In the genomic region with DNA sequence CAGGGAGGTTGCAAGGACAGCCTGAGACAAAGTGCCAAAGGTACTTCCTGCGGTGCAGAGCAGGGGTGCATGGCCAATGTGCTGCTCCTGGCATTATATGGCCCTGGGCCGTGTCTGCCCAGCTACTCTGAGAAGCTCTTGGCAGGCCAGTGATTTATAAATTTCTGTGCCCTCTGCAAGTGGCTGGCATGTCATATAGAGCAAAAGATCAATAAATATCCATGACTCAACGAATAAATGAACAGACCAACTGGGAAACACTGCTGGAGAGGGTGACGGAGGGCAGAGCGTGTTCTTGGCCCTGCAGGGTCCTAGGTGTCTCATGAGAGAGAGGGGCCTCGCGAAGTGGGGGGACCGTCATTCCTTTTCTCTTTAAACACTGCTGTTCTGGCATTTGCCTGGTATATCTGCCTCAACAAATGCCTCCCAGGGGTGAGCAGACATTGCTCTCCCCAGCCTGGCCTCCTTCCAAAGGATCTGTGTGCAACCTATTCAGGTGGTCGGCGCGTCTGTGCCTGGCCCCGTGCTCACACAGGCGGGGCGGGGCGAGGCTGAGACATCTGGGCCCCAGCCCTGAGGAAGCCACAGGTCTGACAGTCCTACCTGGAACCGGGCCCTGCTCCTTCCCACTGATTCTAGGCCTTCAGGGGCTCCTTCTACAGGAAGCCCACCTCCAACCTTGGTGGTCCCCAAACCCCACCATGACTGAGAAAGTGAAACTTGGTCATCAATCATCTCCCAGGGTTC, we compare ENCODE assay signal across 16 cellular contexts.
DNase-seq lines count a peak whose midpoint lies in the region; ATAC-seq, FAIRE-seq and TF ChIP-seq lines count a peak whose summit lies in the region.
"Had no signal": no experiment of that assay in that cellular context is flagged by ENCODE, and none has a peak within 500 bp of the region (broad histone marks: within the 10 kb centered on the region; RNA-seq: fewer than 3 reads in every experiment).

No MANE protein-coding gene starts in this region.

- H3K4me2 ChIP-seq in endothelial cell of umbilical vein (ENCODE audit: insufficient read depth, low read length), result no peak overlapping the region

- CTCF ChIA-PET in activated CD4-positive, alpha-beta memory T cell treated with anti-CD3 and anti-CD28 coated beads, Interleukin-2, amount 10 ng/mL, durations not matched to agents 7 days and 5 days (lab: Charles Lee), result no interaction called here
- CTCF ChIA-PET in activated CD4-positive, alpha-beta memory T cell treated with anti-CD3 and anti-CD28 coated beads for 36 hours (lab: Charles Lee), result interaction anchor here (0.7 kb wide), 1 partner anchor 100 kb away, joined by 5 read pairs; no protein-coding TSS in a partner anchor
- CTCF ChIA-PET in endothelial cell of umbilical vein (lab: Charles Lee), result no interaction called here

- no peak overlapping the region for H3K9ac ChIP-seq in endothelial cell of umbilical vein (replicated peaks; ENCODE audit: extremely low read depth, insufficient read depth, low read length)

- dilution Hi-C loops in endothelial cell of umbilical vein (cut with MboI; ENCODE audit: extremely low pct_ligation_motif_present, low sequenced_read_pairs), result no loop called here

- H3K4me3 ChIP-seq in endothelial cell of umbilical vein (replicated peaks in 1 of 3; ENCODE audit: insufficient read depth in 1 of 3, low read depth in 1 of 3, low read length in 3 of 3), result no peak overlapping the region
- H3K4me3 ChIP-seq: left ventricle myocardium inferior, prostate gland had no signal

- no peak overlapping the region for H2AFZ ChIP-seq in endothelial cell of umbilical vein (ENCODE audit: low read depth, low read length)

- H3K4me1 Mint-ChIP-seq in activated CD4-positive, alpha-beta memory T cell treated with anti-CD3 and anti-CD28 coated beads, Interleukin-2, amount 10 ng/mL, durations not matched to agents 7 days and 5 days, result peaks cover 80% of the 10 kb centered on the region
- H3K4me1 Mint-ChIP-seq in activated CD4-positive, alpha-beta memory T cell treated with anti-CD3 and anti-CD28 coated beads for 36 hours (ENCODE audit: low read depth), result peaks cover 62% of the 10 kb centered on the region
- H3K4me1 Mint-ChIP-seq in T-helper 17 cell, result peaks cover 34% of the 10 kb centered on the region
- H3K4me1 Mint-ChIP-seq in stimulated activated naive CD8-positive, alpha-beta T cell treated with anti-CD3 and anti-CD28 coated beads, Interleukin-15, amount 100 ng/mL, for 72 hours, result peaks cover 96% of the 10 kb centered on the region

- no peak for ATAC-seq in T-helper 17 cell
- no peak for ATAC-seq in stimulated activated naive CD8-positive, alpha-beta T cell treated with anti-CD3 and anti-CD28 coated beads, Interleukin-15, amount 100 ng/mL, for 72 hours
- ATAC-seq: SK-N-SH treated with all-trans-retinoic acid at 6 μM for 48 hours had no signal

- no peak overlapping the region for H3K4me3 Mint-ChIP-seq in activated CD4-positive, alpha-beta memory T cell treated with anti-CD3 and anti-CD28 coated beads, Interleukin-2, amount 10 ng/mL, durations not matched to agents 7 days and 5 days
- H3K4me3 Mint-ChIP-seq in activated CD4-positive, alpha-beta memory T cell treated with anti-CD3 and anti-CD28 coated beads for 36 hours, result no peak overlapping the region
- H3K4me3 Mint-ChIP-seq in T-helper 17 cell, result no peak overlapping the region
- peak overlapping the region; percentile 38 to 50 for H3K4me3 Mint-ChIP-seq in stimulated activated naive CD8-positive, alpha-beta T cell treated with anti-CD3 and anti-CD28 coated beads, Interleukin-15, amount 100 ng/mL, for 72 hours

- no peak for TF ChIP-seq CTCF in endothelial cell of umbilical vein (IDR thresholded peaks at IDR 0.05; ENCODE audit: extremely low read depth in 1 of 2, insufficient read depth in 1 of 2, low read depth in 1 of 2, low read length in 2 of 2)

- peak; percentile 24 for FAIRE-seq in endothelial cell of umbilical vein (lab: Jason Lieb, UNC)
- FAIRE-seq: G401.6 had no signal

- peaks cover 3 to 6% of the 10 kb centered on the region in 2 experiments for H3K36me3 ChIP-seq in endothelial cell of umbilical vein (ENCODE audit: control insufficient read depth in 2 of 2, extremely low read depth in 1 of 2, insufficient read depth in 2 of 2, low read length in 2 of 2)
- H3K36me3 ChIP-seq: prostate gland had no signal

- H3K4me1 ChIP-seq in endothelial cell of umbilical vein (ENCODE audit: control insufficient read depth, extremely low read depth, insufficient read depth, low read length), result peaks cover 5% of the 10 kb centered on the region

- no peaks in the 10 kb centered on the region for H3K9me1 ChIP-seq in endothelial cell of umbilical vein (replicated peaks; ENCODE audit: control insufficient read depth, extremely low read depth, insufficient read depth, low read length)

- no peaks in the 10 kb centered on the region for H3K9me3 Mint-ChIP-seq in activated CD4-positive, alpha-beta memory T cell treated with anti-CD3 and anti-CD28 coated beads, Interleukin-2, amount 10 ng/mL, durations not matched to agents 7 days and 5 days
- H3K9me3 Mint-ChIP-seq in activated CD4-positive, alpha-beta memory T cell treated with anti-CD3 and anti-CD28 coated beads for 36 hours, result no peaks in the 10 kb centered on the region
- H3K9me3 Mint-ChIP-seq in stimulated activated naive CD8-positive, alpha-beta T cell treated with anti-CD3 and anti-CD28 coated beads, Interleukin-15, amount 100 ng/mL, for 72 hours, result no peaks in the 10 kb centered on the region

- H3K27me3 Mint-ChIP-seq in activated CD4-positive, alpha-beta memory T cell treated with anti-CD3 and anti-CD28 coated beads, Interleukin-2, amount 10 ng/mL, durations not matched to agents 7 days and 5 days, result no peaks in the 10 kb centered on the region
- no peaks in the 10 kb centered on the region for H3K27me3 Mint-ChIP-seq in activated CD4-positive, alpha-beta memory T cell treated with anti-CD3 and anti-CD28 coated beads for 36 hours
- H3K27me3 Mint-ChIP-seq in T-helper 17 cell, result no peaks in the 10 kb centered on the region
- H3K27me3 Mint-ChIP-seq in stimulated activated naive CD8-positive, alpha-beta T cell treated with anti-CD3 and anti-CD28 coated beads, Interleukin-15, amount 100 ng/mL, for 72 hours, result no peaks in the 10 kb centered on the region

- H3K79me2 ChIP-seq in endothelial cell of umbilical vein (ENCODE audit: control insufficient read depth, insufficient read depth, low read length), result peaks cover 19% of the 10 kb centered on the region

- peak overlapping the region; percentile 81 for H3K27ac Mint-ChIP-seq in activated CD4-positive, alpha-beta memory T cell treated with anti-CD3 and anti-CD28 coated beads, Interleukin-2, amount 10 ng/mL, durations not matched to agents 7 days and 5 days
- no peak overlapping the region for H3K27ac Mint-ChIP-seq in activated CD4-positive, alpha-beta memory T cell treated with anti-CD3 and anti-CD28 coated beads for 36 hours
- peak overlapping the region; percentile 77 for H3K27ac Mint-ChIP-seq in T-helper 17 cell
- H3K27ac Mint-ChIP-seq in stimulated activated naive CD8-positive, alpha-beta T cell treated with anti-CD3 and anti-CD28 coated beads, Interleukin-15, amount 100 ng/mL, for 72 hours, result peak overlapping the region; percentile 67 to 93

- no peaks in the 10 kb centered on the region for H4K20me1 ChIP-seq in endothelial cell of umbilical vein (replicated peaks; ENCODE audit: control insufficient read depth, extremely low read depth, insufficient read depth, low read length)

- intact Hi-C loops in activated CD4-positive, alpha-beta memory T cell treated with anti-CD3 and anti-CD28 coated beads for 36 hours (cut with micrococcal nuclease), result loop anchor here (10.0 kb wide), 2 partner anchors 203 to 513 kb away; no protein-coding TSS in a partner anchor
- intact Hi-C loops in endothelial cell of umbilical vein (cut with micrococcal nuclease), result no loop called here

- no peak for DNase-seq in activated CD4-positive, alpha-beta memory T cell treated with anti-CD3 and anti-CD28 coated beads, Interleukin-2, amount 10 ng/mL, durations not matched to agents 7 days and 5 days
- DNase-seq in activated CD4-positive, alpha-beta memory T cell treated with anti-CD3 and anti-CD28 coated beads for 36 hours, result no peak
- DNase-seq in T-helper 17 cell, result no peak
- no peak for DNase-seq in endothelial cell of umbilical vein (ENCODE audit: low read depth, low spot score)
- DNase-seq in stimulated activated naive CD8-positive, alpha-beta T cell treated with anti-CD3 and anti-CD28 coated beads, Interleukin-15, amount 100 ng/mL, for 72 hours, result no peak
- DNase-seq in NCI-H526 treated with DMSO at 0.1 percent for 48 hours (lab: John Stamatoyannopoulos, UW), result no peak
- no peak for DNase-seq in ureter (ENCODE audit: low spot score)
- no peak for DNase-seq in GM03348 (ENCODE audit: low spot score)
- DNase-seq: activated CD8-positive, alpha-beta memory T cell treated with anti-CD3 and anti-CD28 coated beads, Interleukin-2, amount 50 U/mL, for 4 hours; left ventricle myocardium inferior; NCI-H187; NCI-H510A treated with DMSO at 0.1 percent for 48 hours; stimulated activated CD4-positive, alpha-beta T cell treated with anti-CD3 and anti-CD28 coated beads, Interleukin-12 subunit alpha, Interleukin-12 subunit beta, amount 100 ng/mL, for 4 hours had no signal

- peaks cover 18% of the 10 kb centered on the region for H3K36me3 Mint-ChIP-seq in activated CD4-positive, alpha-beta memory T cell treated with anti-CD3 and anti-CD28 coated beads, Interleukin-2, amount 10 ng/mL, durations not matched to agents 7 days and 5 days (ENCODE audit: low read depth)
- peaks cover 3% of the 10 kb centered on the region for H3K36me3 Mint-ChIP-seq in activated CD4-positive, alpha-beta memory T cell treated with anti-CD3 and anti-CD28 coated beads for 36 hours
- H3K36me3 Mint-ChIP-seq in T-helper 17 cell (ENCODE audit: low read depth), result peaks cover 4% of the 10 kb centered on the region

- no peaks in the 10 kb centered on the region for H3K9me3 ChIP-seq in T-helper 17 cell (ENCODE audit: control insufficient read depth, low read length, poor library complexity, severe bottlenecking)
- H3K9me3 ChIP-seq in endothelial cell of umbilical vein (replicated peaks; ENCODE audit: control insufficient read depth, insufficient read depth, low read length), result no peaks in the 10 kb centered on the region
- H3K9me3 ChIP-seq: left ventricle myocardium inferior, prostate gland had no signal

- no TSS peak for BruUV-seq in endothelial cell of umbilical vein (replicated peaks; lab: Mats Ljungman, UMichigan)

- POLR2A ChIA-PET in activated CD4-positive, alpha-beta memory T cell treated with anti-CD3 and anti-CD28 coated beads, Interleukin-2, amount 10 ng/mL, durations not matched to agents 7 days and 5 days (lab: Charles Lee), result no interaction called here
- POLR2A ChIA-PET in activated CD4-positive, alpha-beta memory T cell treated with anti-CD3 and anti-CD28 coated beads for 36 hours (lab: Charles Lee), result no interaction called here
- POLR2A ChIA-PET in endothelial cell of umbilical vein (lab: Charles Lee), result no interaction called here

- no peak for TF ChIP-seq POLR2A in endothelial cell of umbilical vein (IDR thresholded peaks at IDR 0.05; ENCODE audit: low read depth, low read length)

- no peaks in the 10 kb centered on the region for H3K27me3 ChIP-seq in endothelial cell of umbilical vein (ENCODE audit: control insufficient read depth in 2 of 2, insufficient read depth in 2 of 2, low read length in 2 of 2)

- H3K27ac ChIP-seq in endothelial cell of umbilical vein (ENCODE audit: insufficient read depth, low read depth, low read length), result no peak overlapping the region
- H3K27ac ChIP-seq: left ventricle myocardium inferior had no signal

Comparison
In these comparisons a context has a peak if more than half of its experiments do, and no peak if none do; other contexts are left out.
1. H3K4me3 Mint-ChIP-seq: peak in stimulated activated naive CD8-positive, alpha-beta T cell treated with anti-CD3 and anti-CD28 coated beads, Interleukin-15, amount 100 ng/mL, for 72 hours (2 of 2); none in activated CD4-positive, alpha-beta memory T cell treated with anti-CD3 and anti-CD28 coated beads, Interleukin-2, amount 10 ng/mL, durations not matched to agents 7 days and 5 days (single experiment), activated CD4-positive, alpha-beta memory T cell treated with anti-CD3 and anti-CD28 coated beads for 36 hours (single experiment) and T-helper 17 cell (single experiment).